1 cellular context compared by ENCODE assay signal in genomic region chr3:73625124-73625665, GRCh38.
TF ChIP-seq lines count a peak whose summit lies in the region.

No MANE protein-coding gene starts in this region.

TF ChIP-seq in HEK293, 187 proteins besides CTCF, POLR2A, EP300 and RAD21 (continued from another document):
- TF ChIP-seq PRDM10 (tag by site-specific recombination; IDR thresholded peaks at IDR 0.05) = 0 out of 2 replicates have a peak, but pooled peaks have one; percentile 35
